ENCODE assay signal across 1 cellular context in genomic region chr13:42969558-42970172, GRCh38.
TF ChIP-seq lines count a peak whose summit lies in the region.

No MANE protein-coding gene starts in this region.

TF ChIP-seq in H1, 55 proteins besides CTCF, POLR2A, EP300 and RAD21:
- TF ChIP-seq HDAC2 (IDR thresholded peaks at IDR 0.05; ENCODE audit: borderline replicate concordance in 1 of 2, low read depth in 2 of 2, low read length in 2 of 2), result no peak
- no peak for TF ChIP-seq TCF12 (IDR thresholded peaks at IDR 0.05; ENCODE audit: low read depth, low read length)
- TF ChIP-seq SAP30 (IDR thresholded peaks at IDR 0.05; ENCODE audit: insufficient read depth, insufficient replicate concordance, low read length), result no peak
- TF ChIP-seq TAF1 (IDR thresholded peaks at IDR 0.05; ENCODE audit: low read depth, low read length), result no peak
- TF ChIP-seq JUN (IDR thresholded peaks at IDR 0.05; ENCODE audit: low read depth, low read length), result no peak
- TF ChIP-seq TBP (IDR thresholded peaks at IDR 0.05; ENCODE audit: low read depth, low read length), result no peak
- TF ChIP-seq SP2 (IDR thresholded peaks at IDR 0.05; ENCODE audit: low read length), result no peak
- TF ChIP-seq HDAC6 (IDR thresholded peaks at IDR 0.05; ENCODE audit: low read depth, low read length), result no peak
- no peak for TF ChIP-seq CBX8 (IDR thresholded peaks at IDR 0.05; ENCODE audit: borderline replicate concordance, low read depth, low read length)
- no peak for TF ChIP-seq SRF (IDR thresholded peaks at IDR 0.05; ENCODE audit: low read depth, low read length)
- no peak for TF ChIP-seq GTF2F1 (IDR thresholded peaks at IDR 0.05; ENCODE audit: borderline replicate concordance, low read depth, low read length)
- no peak for TF ChIP-seq JUND (IDR thresholded peaks at IDR 0.05; ENCODE audit: low read length)
- TF ChIP-seq ZNF274 (IDR thresholded peaks at IDR 0.05; ENCODE audit: borderline replicate concordance, extremely low read depth, low read length), result no peak
- no peak for TF ChIP-seq RFX5 (IDR thresholded peaks at IDR 0.05; ENCODE audit: borderline replicate concordance, low read depth, low read length)
- no peak for TF ChIP-seq SP1 (IDR thresholded peaks at IDR 0.05; ENCODE audit: low read depth, low read length)
- TF ChIP-seq CREB1 (IDR thresholded peaks at IDR 0.05), result no peak
